In the genomic region with DNA sequence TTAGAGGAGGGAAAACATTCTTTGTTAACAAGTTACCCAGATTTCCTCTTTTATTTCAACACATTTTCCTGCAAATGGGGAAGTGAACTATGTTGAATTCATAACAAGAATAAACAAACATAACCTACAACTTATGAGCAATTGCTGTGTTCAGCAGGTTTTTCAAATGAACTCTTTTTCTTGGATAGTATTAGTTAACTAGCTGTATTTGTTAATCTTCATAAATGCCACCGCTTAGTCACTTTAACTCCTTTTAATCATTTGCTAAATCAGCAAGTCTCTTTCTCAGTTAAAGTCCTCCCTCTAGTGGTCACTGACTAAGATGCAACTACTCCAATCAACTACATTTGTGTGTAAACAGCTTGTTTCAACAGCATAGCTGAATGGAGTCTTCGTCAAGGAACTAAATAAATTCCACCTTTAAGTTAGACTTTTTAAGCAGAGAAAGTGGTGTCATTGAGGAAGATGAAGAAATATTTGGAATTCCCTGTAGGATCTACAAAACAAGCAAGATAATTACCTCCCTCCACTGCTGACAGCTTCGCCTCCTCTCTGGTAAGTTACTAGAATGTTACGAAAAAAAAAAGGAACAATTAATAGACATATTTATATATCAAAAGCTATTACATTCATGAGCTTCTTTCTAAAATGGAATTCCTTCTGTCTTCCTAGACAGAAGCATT, we compare ENCODE assay signal across 7 cellular contexts.
DNase-seq lines count a peak whose midpoint lies in the region; ATAC-seq and TF ChIP-seq lines count a peak whose summit lies in the region.

No MANE protein-coding gene starts in this region.

- no peaks in the 10 kb centered on the region for H3K4me1 ChIP-seq in Panc1 (ENCODE audit: control insufficient read depth, insufficient read depth, low read length)
- H3K4me1 ChIP-seq in naive thymus-derived CD4-positive, alpha-beta T cell (ENCODE audit: control insufficient read depth in 2 of 2, insufficient read depth in 2 of 2, low read length in 2 of 2), result no peaks in the 10 kb centered on the region

- H3K9me3 Mint-ChIP-seq in naive thymus-derived CD4-positive, alpha-beta T cell, result peaks cover 0 to 12% (median 0%) of the 10 kb centered on the region in 11 donors
- H3K9me3 Mint-ChIP-seq in effector memory CD8-positive, alpha-beta T cell, result peaks cover 18 to 34% of the 10 kb centered on the region in 2 donors

- H3K9me3 ChIP-seq in Panc1 (ENCODE audit: control insufficient read depth, insufficient read depth, low read depth, low read length), result no peaks in the 10 kb centered on the region
- H3K9me3 ChIP-seq in naive thymus-derived CD4-positive, alpha-beta T cell (ENCODE audit: control insufficient read depth in 2 of 3, low read length in 3 of 3), result no peaks in the 10 kb centered on the region

- H3K27me3 ChIP-seq in Panc1 (ENCODE audit: control insufficient read depth, insufficient read depth, low read length), result no peaks in the 10 kb centered on the region
- H3K27me3 ChIP-seq in naive thymus-derived CD4-positive, alpha-beta T cell (ENCODE audit: control insufficient read depth in 2 of 2, insufficient read depth in 2 of 2, low read length in 2 of 2), result no peaks in the 10 kb centered on the region

- TF ChIP-seq CTCF in GM10266 (IDR thresholded peaks at IDR 0.05; ENCODE audit: control insufficient read depth, insufficient read depth, low read depth, missing control alignments) (peak; percentile 73), Panc1 (IDR thresholded peaks at IDR 0.05) (peak; percentile 67; the same call in 1 of the 2 replicates), epithelial cell of esophagus (IDR thresholded peaks at IDR 0.05; ENCODE audit: insufficient read depth, low read depth, low read length, missing control alignments) (peak; percentile 70)

- no peaks in the 10 kb centered on the region for H3K36me3 ChIP-seq in Panc1 (ENCODE audit: control insufficient read depth, insufficient read depth, low read length)
- H3K36me3 ChIP-seq in naive thymus-derived CD4-positive, alpha-beta T cell (ENCODE audit: control insufficient read depth in 2 of 3, insufficient read depth in 3 of 3, low read length in 3 of 3), result no peaks in the 10 kb centered on the region

- H3K4me3 ChIP-seq in Panc1 (ENCODE audit: low read depth in 2 of 2, low read length in 2 of 2) (no peak overlapping the region), epithelial cell of esophagus (ENCODE audit: low read length) (no peak overlapping the region)
- no peak overlapping the region for H3K4me3 ChIP-seq in naive thymus-derived CD4-positive, alpha-beta T cell (ENCODE audit: low read length)

- H3K27ac Mint-ChIP-seq in naive thymus-derived CD4-positive, alpha-beta T cell, result no peak overlapping the region
- no peak overlapping the region for H3K27ac Mint-ChIP-seq in effector memory CD8-positive, alpha-beta T cell

- BruUV-seq in Panc1 (replicated peaks; lab: Mats Ljungman, UMichigan), result no TSS peak

- H3K4me3 Mint-ChIP-seq in naive thymus-derived CD4-positive, alpha-beta T cell, result no peak overlapping the region
- H3K4me3 Mint-ChIP-seq in effector memory CD8-positive, alpha-beta T cell, result no peak overlapping the region

- intact Hi-C loops in Panc1 (cut with micrococcal nuclease; ENCODE audit: unreplicated experiment), result no loop called here
- intact Hi-C loops in naive thymus-derived CD4-positive, alpha-beta T cell (cut with micrococcal nuclease), result no loop called here

- in situ Hi-C loops in Panc1 (cut with HindIII; ENCODE audit: low pct_unique_long_range_greater_than_20kb, low sequenced_read_pairs), result no loop called here

- peak; percentile 81 for ATAC-seq in GM21529 (IDR thresholded peaks at IDR 0.05; ENCODE audit: unreplicated experiment)
- no peak for ATAC-seq in Panc1
- peak; percentile 31 for ATAC-seq in naive thymus-derived CD4-positive, alpha-beta T cell
- no peak for ATAC-seq in effector memory CD8-positive, alpha-beta T cell (replicated peaks)

- H3K36me3 Mint-ChIP-seq in naive thymus-derived CD4-positive, alpha-beta T cell, result no peaks in the 10 kb centered on the region
- H3K36me3 Mint-ChIP-seq in effector memory CD8-positive, alpha-beta T cell (ENCODE audit: insufficient read depth), result no peaks in the 10 kb centered on the region

- H3K27ac ChIP-seq in Panc1 (ENCODE audit: low read length), result no peak overlapping the region
- H3K27ac ChIP-seq in naive thymus-derived CD4-positive, alpha-beta T cell (ENCODE audit: low read depth, low read length), result no peak overlapping the region

- no peaks in the 10 kb centered on the region for H3K27me3 Mint-ChIP-seq in naive thymus-derived CD4-positive, alpha-beta T cell
- no peaks in the 10 kb centered on the region for H3K27me3 Mint-ChIP-seq in effector memory CD8-positive, alpha-beta T cell

- POLR2A ChIA-PET in Panc1 (lab: Charles Lee), result interaction anchor here (0.7 kb wide), 1 partner anchor 1534 kb away, joined by 5 read pairs; no protein-coding TSS in a partner anchor
- POLR2A ChIA-PET in naive thymus-derived CD4-positive, alpha-beta T cell (lab: Charles Lee), result no interaction called here

- CTCF ChIA-PET in Panc1 (lab: Charles Lee), result no interaction called here
- CTCF ChIA-PET in naive thymus-derived CD4-positive, alpha-beta T cell (lab: Charles Lee), result interaction anchor here (1.3 kb wide), 1 partner anchor 9 kb away, joined by 3 read pairs; no protein-coding TSS in a partner anchor

- DNase-seq in GM10266 (ENCODE audit: extremely low spot score) (peak; percentile 20), HT-29 (ENCODE audit: low spot score) (peak; percentile 71), Panc1 (ENCODE audit: low read depth, low spot score) (peak; percentile 45), epithelial cell of esophagus (ENCODE audit: low read depth) (peak; percentile 89)
- DNase-seq in naive thymus-derived CD4-positive, alpha-beta T cell, result peak in 1 of 9 donors; percentile 4
- no peak for DNase-seq in effector memory CD8-positive, alpha-beta T cell

- no peaks in the 10 kb centered on the region for H3K4me1 Mint-ChIP-seq in naive thymus-derived CD4-positive, alpha-beta T cell
- H3K4me1 Mint-ChIP-seq in effector memory CD8-positive, alpha-beta T cell (ENCODE audit: low read depth in 2 of 2), result no peaks in the 10 kb centered on the region

Comparison
In these comparisons a context has a peak if more than half of its experiments do, and no peak if none do; other contexts are left out.
1. DNase-seq: peak in GM10266 (single experiment), HT-29 (single experiment), Panc1 (single experiment) and epithelial cell of esophagus (single experiment); none in effector memory CD8-positive, alpha-beta T cell (0 of 3).
2. ATAC-seq: peak in GM21529 (single experiment) and naive thymus-derived CD4-positive, alpha-beta T cell (single experiment); none in Panc1 (single experiment) and effector memory CD8-positive, alpha-beta T cell (single experiment).
3. Peak in every context shown above with its lines, with median percentiles within 50 percentile points of each other: CTCF ChIP-seq.